Comparison of ENCODE assay signal across 16 cellular contexts in genomic region chrX:136712631-136713030, GRCh38.
"Had no signal": no experiment of that assay in that cellular context is flagged by ENCODE, and none has a peak within 500 bp of the region (broad histone marks: within the 10 kb centered on the region; RNA-seq: fewer than 3 reads in every experiment).

No MANE protein-coding gene starts in this region.

- H3K36me3 Mint-ChIP-seq: WTC11 had no signal

- H3K36me3 ChIP-seq: gastrocnemius medialis, pancreas, sigmoid colon, thoracic aorta, upper lobe of right lung had no signal

- H3K4me3 Mint-ChIP-seq: activated CD8-positive, alpha-beta memory T cell treated with anti-CD3 and anti-CD28 coated beads, Interleukin-2, amount 10 ng/mL, durations not matched to agents 7 days and 5 days; activated T-cell treated with anti-CD3 and anti-CD28 coated beads, Interleukin-2, amount 50 U/mL, for 4 hours; WTC11 had no signal

- H3K9me3 ChIP-seq: gastrocnemius medialis, heart left ventricle, mucosa of descending colon, pancreas, sigmoid colon, spleen, thoracic aorta, upper lobe of right lung had no signal

- H3K27me3 Mint-ChIP-seq: activated CD8-positive, alpha-beta memory T cell treated with anti-CD3 and anti-CD28 coated beads, Interleukin-2, amount 10 ng/mL, durations not matched to agents 7 days and 5 days; naive thymus-derived CD8-positive, alpha-beta T cell had no signal

- H3K4me1 ChIP-seq: pancreas, sigmoid colon had no signal

- DNase-seq: activated CD4-positive, alpha-beta T cell treated with anti-CD3 and anti-CD28 coated beads for 48 hours; activated CD8-positive, alpha-beta memory T cell treated with anti-CD3 and anti-CD28 coated beads, Interleukin-2, amount 10 ng/mL, durations not matched to agents 7 days and 5 days; activated T-cell treated with anti-CD3 and anti-CD28 coated beads, Interleukin-2, amount 50 U/mL, for 4 hours; amniotic stem cell; erythroblast; gastrocnemius medialis; heart left ventricle; left cardiac atrium; mucosa of descending colon; naive thymus-derived CD8-positive, alpha-beta T cell; pancreas; sigmoid colon; spleen; upper lobe of right lung had no signal

- H3K9me3 Mint-ChIP-seq: activated T-cell treated with anti-CD3 and anti-CD28 coated beads, Interleukin-2, amount 50 U/mL, for 4 hours; naive thymus-derived CD8-positive, alpha-beta T cell; WTC11 had no signal

- H3K4me3 ChIP-seq: gastrocnemius medialis, heart left ventricle, mucosa of descending colon, pancreas, sigmoid colon, spleen, thoracic aorta, upper lobe of right lung had no signal

- ATAC-seq: activated CD8-positive, alpha-beta memory T cell treated with anti-CD3 and anti-CD28 coated beads, Interleukin-2, amount 10 ng/mL, durations not matched to agents 7 days and 5 days; activated T-cell treated with anti-CD3 and anti-CD28 coated beads, Interleukin-2, amount 50 U/mL, for 4 hours; gastrocnemius medialis; heart left ventricle; left cardiac atrium; mucosa of descending colon; naive thymus-derived CD8-positive, alpha-beta T cell; pancreas; upper lobe of right lung; WTC11 had no signal

- H3K27ac Mint-ChIP-seq: WTC11 had no signal

- H3K27me3 ChIP-seq: gastrocnemius medialis, pancreas, sigmoid colon, spleen, upper lobe of right lung had no signal

- H3K27ac ChIP-seq: heart left ventricle, pancreas, sigmoid colon, spleen, thoracic aorta, upper lobe of right lung had no signal
